In genomic region chr12:107776171-107776570, GRCh38 we compare ENCODE assay signal across 34 cellular contexts. TPM values are rescaled to one million over a fixed set of nuclear protein-coding genes. Genes with fewer than 3 reads are reported as not detected.
"Had no signal": no experiment of that assay in that cellular context is flagged by ENCODE, and none has a peak within 500 bp of the region (broad histone marks: within the 10 kb centered on the region; RNA-seq: fewer than 3 reads in every experiment).

No MANE protein-coding gene starts in this region.

- H3K4me1 Mint-ChIP-seq: nephron had no signal

- H3K4me1 ChIP-seq: gastrocnemius medialis, parathyroid adenoma had no signal

- H3K9me3 ChIP-seq: gastrocnemius medialis, right atrium auricular region, tibial nerve had no signal

- H3K79me2 ChIP-seq: parathyroid adenoma had no signal

- H3K27ac ChIP-seq: gastrocnemius medialis, parathyroid adenoma, right atrium auricular region, tibial nerve had no signal

- H3K36me3 Mint-ChIP-seq: stimulated activated naive B cell treated with anti-CD40 and anti-IgM and Interleukin-4, amounts not matched to agents 10 μg/mL and 1 μg/mL and 100 μg/mL, for 72 hours had no signal

- H3K9ac ChIP-seq: parathyroid adenoma had no signal

- H3K9me3 Mint-ChIP-seq: activated T-cell treated with anti-CD3 and anti-CD28 coated beads, Interleukin-2, amount 50 U/mL, for 72 hours; effector memory CD8-positive, alpha-beta T cell; nephron; stimulated activated naive B cell treated with anti-CD40 and anti-IgM and Interleukin-4, amounts not matched to agents 10 μg/mL and 1 μg/mL and 100 μg/mL, for 72 hours; T-helper 2 cell treated with Interferon-gamma antibody and Interleukin-4, amounts not matched to agents 5 μg/mL and 100 μg/mL, for 36 hours had no signal

- DNase-seq: activated CD4-positive, alpha-beta T cell treated with anti-CD3 and anti-CD28 coated beads for 4 hours; activated CD4-positive, alpha-beta T cell treated with anti-CD3 and anti-CD28 coated beads, Interleukin-2, amount 50 U/mL, for 4 hours; activated naive CD4-positive, alpha-beta T cell treated with Interleukin-2 at 50 U/mL for 16 hours; activated T-cell treated with anti-CD3 and anti-CD28 coated beads for 4 hours; activated T-cell treated with anti-CD3 and anti-CD28 coated beads, Interleukin-2, amount 50 U/mL, for 72 hours; amniotic stem cell; caudate nucleus; cortex of kidney; effector memory CD8-positive, alpha-beta T cell; erythroblast; gastrocnemius medialis; glutamatergic neuron; left cardiac atrium; left ventricle myocardium superior; occipital lobe; stimulated activated CD4-positive, alpha-beta T cell treated with anti-CD3 and anti-CD28 coated beads, Interleukin-1b, Interleukin-23, amount 100 ng/mL, for 48 hours; stimulated activated CD4-positive, alpha-beta T cell treated with anti-CD3 and anti-CD28 coated beads, Interleukin-4, amount 100 ng/mL, for 4 hours; stimulated activated CD8-positive, alpha-beta memory T cell treated with anti-CD3 and anti-CD28 coated beads, Interleukin-4, amount 100 ng/mL, for 48 hours; stimulated activated naive B cell treated with anti-CD40 and anti-IgM and Interleukin-4, amounts not matched to agents 10 μg/mL and 1 μg/mL and 100 μg/mL, for 72 hours had no signal

- ATAC-seq: gastrocnemius medialis; left cardiac atrium; left ventricle myocardium superior; stimulated activated naive B cell treated with anti-CD40 and anti-IgM and Interleukin-4, amounts not matched to agents 10 μg/mL and 1 μg/mL and 100 μg/mL, for 72 hours had no signal

- H3K36me3 ChIP-seq: gastrocnemius medialis, right atrium auricular region, tibial nerve had no signal

- FAIRE-seq: astrocyte, keratinocyte had no signal

- H3K4me3 ChIP-seq: smooth muscle cell had no signal

- H3K4me3 Mint-ChIP-seq: nephron; stimulated activated naive B cell treated with anti-CD40 and anti-IgM and Interleukin-4, amounts not matched to agents 10 μg/mL and 1 μg/mL and 100 μg/mL, for 72 hours; T-helper 2 cell treated with Interferon-gamma antibody and Interleukin-4, amounts not matched to agents 5 μg/mL and 100 μg/mL, for 36 hours had no signal

- H3K27ac Mint-ChIP-seq: activated T-cell treated with anti-CD3 and anti-CD28 coated beads, Interleukin-2, amount 50 U/mL, for 72 hours; effector memory CD8-positive, alpha-beta T cell; nephron; stimulated activated naive B cell treated with anti-CD40 and anti-IgM and Interleukin-4, amounts not matched to agents 10 μg/mL and 1 μg/mL and 100 μg/mL, for 72 hours; T-helper 2 cell treated with Interferon-gamma antibody and Interleukin-4, amounts not matched to agents 5 μg/mL and 100 μg/mL, for 36 hours had no signal

RNA-seq across cellular contexts. Expression of gene ASCL4, which starts 1.7 kb away (rescaled TPM):
- total RNA-seq: activated T-cell treated with anti-CD3 and anti-CD28 coated beads, Interleukin-2, amount 50 U/mL, for 72 hours; astrocyte; chondrocyte; gastrocnemius medialis; left ventricle myocardium superior; lung microvascular endothelial cell; mesenteric fat pad; mucosa of gallbladder; occipital lobe; pulmonary artery endothelial cell; right atrium auricular region; smooth muscle cell; temporal lobe; urinary bladder had no signal
- polyA plus RNA-seq: keratinocyte, smooth muscle cell, urinary bladder had no signal
